ENCODE assay signal across 11 cellular contexts in genomic region chr20:25220021-25220730, GRCh38. TPM values are rescaled to one million over a fixed set of nuclear protein-coding genes. Genes with fewer than 3 reads are reported as not detected.
DNase-seq lines count a peak whose midpoint lies in the region; ATAC-seq, FAIRE-seq and TF ChIP-seq lines count a peak whose summit lies in the region.
"Had no signal": no experiment of that assay in that cellular context is flagged by ENCODE, and none has a peak within 500 bp of the region (broad histone marks: within the 10 kb centered on the region; RNA-seq: fewer than 3 reads in every experiment).

No MANE protein-coding gene starts in this region.

- H3K27ac Mint-ChIP-seq in activated CD4-positive, alpha-beta T cell treated with anti-CD3 and anti-CD28 coated beads, Interleukin-2, amount 10 ng/mL, durations not matched to agents 24 days and 14 days, result no peak overlapping the region

- H3K79me2 ChIP-seq in Karpas-422 (ENCODE audit: low read length), result no peaks in the 10 kb centered on the region

- peak; percentile 73 for ATAC-seq in sciatic nerve
- no peak for ATAC-seq in body of pancreas
- no peak for ATAC-seq in GM21447 (IDR thresholded peaks at IDR 0.05; ENCODE audit: unreplicated experiment)

- TF ChIP-seq CTCF in bronchial epithelial cell (IDR thresholded peaks at IDR 0.05; ENCODE audit: insufficient read depth, low read length, severe bottlenecking) (peak; percentile 12), body of pancreas (IDR thresholded peaks at IDR 0.05) (no peak)

- no peak overlapping the region for H2AFZ ChIP-seq in Karpas-422 (ENCODE audit: low read length)

- H3K9me3 ChIP-seq in Karpas-422 (ENCODE audit: low read length), result no peaks in the 10 kb centered on the region
- no peaks in the 10 kb centered on the region for H3K9me3 ChIP-seq in body of pancreas

- H3K27ac ChIP-seq in Karpas-422 (ENCODE audit: low read length) (peak overlapping the region; percentile 97), body of pancreas (peak overlapping the region in 2 of 4 donors; percentile 30 to 52)

- H3K9me2 ChIP-seq in Karpas-422 (replicated peaks; ENCODE audit: insufficient read depth, low read length), result no peaks in the 10 kb centered on the region

- peaks cover 33% of the 10 kb centered on the region for H3K36me3 ChIP-seq in Karpas-422 (ENCODE audit: insufficient read depth, low read length)
- peaks cover 24% of the 10 kb centered on the region for H3K36me3 ChIP-seq in bronchial epithelial cell (ENCODE audit: control insufficient read depth, insufficient read depth, low read length)
- H3K36me3 ChIP-seq in body of pancreas (replicated peaks in 1 of 2; ENCODE audit: insufficient read depth in 1 of 2, low read depth in 2 of 2), result peaks cover 6 to 13% of the 10 kb centered on the region in 2 donors

- no peak overlapping the region for H3K4me2 ChIP-seq in Karpas-422 (ENCODE audit: low read depth, low read length, poor library complexity, severe bottlenecking)

- no peak for FAIRE-seq in bronchial epithelial cell (lab: Jason Lieb, UNC)
- FAIRE-seq: frontal cortex had no signal

- H3K36me3 Mint-ChIP-seq in activated CD4-positive, alpha-beta T cell treated with anti-CD3 and anti-CD28 coated beads, Interleukin-2, amount 10 ng/mL, durations not matched to agents 24 days and 14 days (ENCODE audit: low read depth), result peaks cover 11% of the 10 kb centered on the region

- intact Hi-C loops in activated CD4-positive, alpha-beta T cell treated with anti-CD3 and anti-CD28 coated beads, Interleukin-2, amount 10 ng/mL, durations not matched to agents 24 days and 14 days (cut with micrococcal nuclease), result no loop called here
- intact Hi-C loops in sciatic nerve (cut with DNase I), result no loop called here
- intact Hi-C loops in body of pancreas (cut with DNase I), result no loop called here

- H3K4me1 Mint-ChIP-seq in activated CD4-positive, alpha-beta T cell treated with anti-CD3 and anti-CD28 coated beads, Interleukin-2, amount 10 ng/mL, durations not matched to agents 24 days and 14 days, result peaks cover 9% of the 10 kb centered on the region

- H3K27me3 Mint-ChIP-seq in activated CD4-positive, alpha-beta T cell treated with anti-CD3 and anti-CD28 coated beads, Interleukin-2, amount 10 ng/mL, durations not matched to agents 24 days and 14 days, result no peaks in the 10 kb centered on the region

- H3K4me3 Mint-ChIP-seq in activated CD4-positive, alpha-beta T cell treated with anti-CD3 and anti-CD28 coated beads, Interleukin-2, amount 10 ng/mL, durations not matched to agents 24 days and 14 days, result no peak overlapping the region

- no peak overlapping the region for H3K9ac ChIP-seq in Karpas-422 (ENCODE audit: low read length)

- WGBS in body of pancreas, 2 donors, result 73 to 82% methylated on average over 9 to 16 of the region's 16 CpGs

- no peaks in the 10 kb centered on the region for H3K27me3 ChIP-seq in Karpas-422 (ENCODE audit: low read length)
- H3K27me3 ChIP-seq in bronchial epithelial cell (ENCODE audit: control insufficient read depth, insufficient read depth, low read length), result no peaks in the 10 kb centered on the region
- H3K27me3 ChIP-seq in body of pancreas, result no peaks in the 10 kb centered on the region

- H3K4me1 ChIP-seq in Karpas-422 (ENCODE audit: low read length), result peaks cover 62% of the 10 kb centered on the region
- peaks cover 13% of the 10 kb centered on the region for H3K4me1 ChIP-seq in body of pancreas

- DNase-seq in activated CD4-positive, alpha-beta T cell treated with anti-CD3 and anti-CD28 coated beads for 48 hours, result peak; percentile 22
- DNase-seq in activated CD4-positive, alpha-beta T cell treated with anti-CD3 and anti-CD28 coated beads, Interleukin-2, amount 10 ng/mL, durations not matched to agents 24 days and 14 days, result no peak
- peak; percentile 74 for DNase-seq in Karpas-422
- no peak for DNase-seq in bronchial epithelial cell (ENCODE audit: low read depth)
- no peak for DNase-seq in sciatic nerve (ENCODE audit: low spot score)
- DNase-seq in body of pancreas, result no peak
- DNase-seq in inferior parietal cortex (ENCODE audit: extremely low spot score), result no peak
- DNase-seq: NCI-H1694 treated with DMSO at 0.1 percent for 48 hours, T-helper 9 cell had no signal

- TF ChIP-seq POLR2A in body of pancreas (IDR thresholded peaks at IDR 0.05), result no peak

- no peaks in the 10 kb centered on the region for H4K20me1 ChIP-seq in Karpas-422 (ENCODE audit: insufficient read depth, low read depth, low read length)

- H3K4me3 ChIP-seq in Karpas-422 (ENCODE audit: low read length) (no peak overlapping the region), bronchial epithelial cell (ENCODE audit: low read depth, low read length) (no peak overlapping the region), body of pancreas (no peak overlapping the region)

- H3K9me3 Mint-ChIP-seq in activated CD4-positive, alpha-beta T cell treated with anti-CD3 and anti-CD28 coated beads, Interleukin-2, amount 10 ng/mL, durations not matched to agents 24 days and 14 days, result no peaks in the 10 kb centered on the region

RNA-seq across cellular contexts. Expression of gene ENTPD6, which starts 24.7 kb away (rescaled TPM):
- total RNA-seq in activated CD4-positive, alpha-beta T cell treated with anti-CD3 and anti-CD28 coated beads, Interleukin-2, amount 10 ng/mL, durations not matched to agents 24 days and 14 days, result 42.1 and 44.2 TPM in 2 replicates
- 100 and 125 TPM in 2 replicates for total RNA-seq in Karpas-422 (2014; rRNA removed; shearing (Covaris generic); ENCODE audit: low replicate concordance)
- 97.8 and 117 TPM in 2 replicates for total RNA-seq in bronchial epithelial cell
- total RNA-seq in sciatic nerve, result 59.3 TPM
- total RNA-seq in body of pancreas, result 10 to 100 TPM; 59.9 to 79.8 TPM

RNA-seq across cellular contexts. Expression of gene PYGB, which starts 27.7 kb away (rescaled TPM):
- 36.0 and 36.6 TPM in 2 replicates for total RNA-seq in activated CD4-positive, alpha-beta T cell treated with anti-CD3 and anti-CD28 coated beads, Interleukin-2, amount 10 ng/mL, durations not matched to agents 24 days and 14 days
- total RNA-seq in Karpas-422 (2014; rRNA removed; shearing (Covaris generic); ENCODE audit: low replicate concordance), result 188 and 302 TPM in 2 replicates
- total RNA-seq in bronchial epithelial cell (213 and 243 TPM in 2 replicates), sciatic nerve (37.9 TPM), body of pancreas (10 to 100 TPM; 34.8 to 42.8 TPM)

Comparison
In these comparisons a context has a peak if more than half of its experiments do, and no peak if none do; other contexts are left out.
1. DNase-seq: peak in activated CD4-positive, alpha-beta T cell treated with anti-CD3 and anti-CD28 coated beads for 48 hours (single experiment) and Karpas-422 (single experiment); none in activated CD4-positive, alpha-beta T cell treated with anti-CD3 and anti-CD28 coated beads, Interleukin-2, amount 10 ng/mL, durations not matched to agents 24 days and 14 days (single experiment), bronchial epithelial cell (single experiment), sciatic nerve (single experiment), body of pancreas (0 of 4) and inferior parietal cortex (single experiment).